ENCODE assay signal across 8 cellular contexts in the genomic region with DNA sequence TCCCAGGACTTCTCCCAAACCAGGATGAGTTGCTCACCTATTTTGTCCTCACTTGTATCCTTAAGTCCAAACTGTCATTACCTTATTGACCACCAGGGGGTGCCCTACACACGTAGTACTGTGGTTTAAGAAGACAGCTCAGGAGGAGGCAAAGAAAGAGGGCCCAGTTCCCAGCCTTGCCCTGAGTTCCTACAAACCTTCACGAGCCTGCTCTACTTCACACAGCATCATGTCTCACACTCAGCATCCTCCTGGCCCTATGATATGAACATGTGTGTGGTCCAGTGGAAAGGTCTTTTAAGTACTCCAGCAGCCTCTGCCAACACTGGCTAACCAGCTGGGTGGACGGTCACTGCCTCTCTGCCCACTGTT. TPM values are rescaled to one million over a fixed set of nuclear protein-coding genes. Genes with fewer than 3 reads are reported as not detected.
DNase-seq lines count a peak whose midpoint lies in the region; ATAC-seq and TF ChIP-seq lines count a peak whose summit lies in the region.

No MANE protein-coding gene starts in this region.

- TF ChIP-seq CTCF in HEK293 (tag by site-specific recombination; IDR thresholded peaks at IDR 0.05): peak; percentile 79
- peak; percentile 81 for TF ChIP-seq CTCF in cardiac fibroblast (IDR thresholded peaks at IDR 0.05; ENCODE audit: low read depth, low read length)

- no peak overlapping the region for H3K27ac ChIP-seq in HEK293 (ENCODE audit: extremely low read depth, low read depth, low read length)

- no peaks in the 10 kb centered on the region; a peak in 1 of 3 replicates for H3K36me3 ChIP-seq in HEK293 (ENCODE audit: control insufficient read depth in 2 of 2, insufficient read depth in 1 of 2, low read length in 2 of 2)

- DNase-seq in AML-193 (lab: John Stamatoyannopoulos, UW) (peak; percentile 79 to 87), NCI-H460 (ENCODE audit: extremely low read depth, low read depth) (peak; percentile 85), cardiac fibroblast (ENCODE audit: low read depth in 2 of 2) (peak; percentile 98 to 99), kidney glomerular epithelial cell (lab: John Stamatoyannopoulos, UW) (peak; percentile 86)
- DNase-seq in activated CD4-positive, CD25-positive, alpha-beta regulatory T cell treated with anti-CD3 and anti-CD28 coated beads, Interleukin-2, amount 50 U/mL, for 16 hours (ENCODE audit: low read depth, low spot score): peak; percentile 84
- DNase-seq in stimulated activated CD4-positive, alpha-beta T cell treated with anti-CD3 and anti-CD28 coated beads, Interleukin-1b, Interleukin-23, amount 100 ng/mL, for 48 hours: peak; percentile 88

- no peak for ATAC-seq in GM21529 (IDR thresholded peaks at IDR 0.05; ENCODE audit: unreplicated experiment)

- CTCF ChIA-PET in HEK293 (lab: Yijun Ruan, JAX): interaction anchor here (0.6 to 6.0 kb wide), 50 partner anchors 8 to 824 kb away, joined by 3 to 62 read pairs (median 5); a partner anchor contains a TSS

- H3K9me3 ChIP-seq in HEK293 (ENCODE audit: control insufficient read depth, insufficient read depth, low read depth, low read length): no peaks in the 10 kb centered on the region

- POLR2A ChIA-PET in HEK293 (lab: Yijun Ruan, JAX): interaction anchor here (0.6 to 4.2 kb wide), 13 partner anchors 8 to 701 kb away, joined by 3 to 22 read pairs (median 4); a partner anchor contains a TSS

- no peak overlapping the region for H3K4me3 ChIP-seq in HEK293 (ENCODE audit: low read depth, low read length)
- no peak overlapping the region for H3K4me3 ChIP-seq in cardiac fibroblast (replicated peaks in 1 of 2; ENCODE audit: low read depth in 2 of 2, low read length in 2 of 2)

- peaks cover 12% of the 10 kb centered on the region for H3K4me1 ChIP-seq in HEK293 (ENCODE audit: control insufficient read depth, insufficient read depth, low read length)

TF ChIP-seq in HEK293, 187 proteins besides CTCF, POLR2A, EP300 and RAD21 (continues in another document):
- TF ChIP-seq, protein P1, sequence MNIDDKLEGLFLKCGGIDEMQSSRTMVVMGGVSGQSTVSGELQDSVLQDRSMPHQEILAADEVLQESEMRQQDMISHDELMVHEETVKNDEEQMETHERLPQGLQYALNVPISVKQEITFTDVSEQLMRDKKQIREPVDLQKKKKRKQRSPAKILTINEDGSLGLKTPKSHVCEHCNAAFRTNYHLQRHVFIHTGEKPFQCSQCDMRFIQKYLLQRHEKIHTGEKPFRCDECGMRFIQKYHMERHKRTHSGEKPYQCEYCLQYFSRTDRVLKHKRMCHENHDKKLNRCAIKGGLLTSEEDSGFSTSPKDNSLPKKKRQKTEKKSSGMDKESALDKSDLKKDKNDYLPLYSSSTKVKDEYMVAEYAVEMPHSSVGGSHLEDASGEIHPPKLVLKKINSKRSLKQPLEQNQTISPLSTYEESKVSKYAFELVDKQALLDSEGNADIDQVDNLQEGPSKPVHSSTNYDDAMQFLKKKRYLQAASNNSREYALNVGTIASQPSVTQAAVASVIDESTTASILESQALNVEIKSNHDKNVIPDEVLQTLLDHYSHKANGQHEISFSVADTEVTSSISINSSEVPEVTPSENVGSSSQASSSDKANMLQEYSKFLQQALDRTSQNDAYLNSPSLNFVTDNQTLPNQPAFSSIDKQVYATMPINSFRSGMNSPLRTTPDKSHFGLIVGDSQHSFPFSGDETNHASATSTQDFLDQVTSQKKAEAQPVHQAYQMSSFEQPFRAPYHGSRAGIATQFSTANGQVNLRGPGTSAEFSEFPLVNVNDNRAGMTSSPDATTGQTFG (tag by site-specific recombination; IDR thresholded peaks at IDR 0.05; ENCODE audit: borderline replicate concordance): no peak
- TF ChIP-seq ZNF670 (tag by site-specific recombination; IDR thresholded peaks at IDR 0.05; ENCODE audit: low read depth) (no peak), ZNF37A (tag by site-specific recombination; IDR thresholded peaks at IDR 0.05) (no peak), ZNF121 (tag by site-specific recombination; IDR thresholded peaks at IDR 0.05) (no peak), ZNF211 (tag by site-specific recombination; IDR thresholded peaks at IDR 0.05; ENCODE audit: low read depth) (no peak), ZNF654 (tag by site-specific recombination; IDR thresholded peaks at IDR 0.05; ENCODE audit: low read depth) (peak; percentile 54), ZNF658 (tag by site-specific recombination; IDR thresholded peaks at IDR 0.05) (no peak), ZBTB1 (tag by site-specific recombination; IDR thresholded peaks at IDR 0.05) (no peak), SALL2 (tag by site-specific recombination; IDR thresholded peaks at IDR 0.05; ENCODE audit: borderline replicate concordance) (no peak), ZNF701 (tag by site-specific recombination; IDR thresholded peaks at IDR 0.05) (no peak), ZSCAN30 (tag by site-specific recombination; IDR thresholded peaks at IDR 0.05) (peak; percentile 44; the same call in 1 of the 2 replicates), ZNF776 (tag by site-specific recombination; IDR thresholded peaks at IDR 0.05; ENCODE audit: borderline replicate concordance) (no peak), KLF8 (tag by site-specific recombination; IDR thresholded peaks at IDR 0.05) (no peak), ZNF10 (tag by site-specific recombination; IDR thresholded peaks at IDR 0.05) (no peak), ZSCAN23 (tag by site-specific recombination; IDR thresholded peaks at IDR 0.05) (no peak), ZNF174 (tag by site-specific recombination; IDR thresholded peaks at IDR 0.05) (no peak), ZNF416 (tag by site-specific recombination; IDR thresholded peaks at IDR 0.05) (no peak), KLF7 (tag by site-specific recombination; IDR thresholded peaks at IDR 0.05; ENCODE audit: borderline replicate concordance) (no peak), IKZF3 (tag by site-specific recombination; IDR thresholded peaks at IDR 0.05) (0 out of 2 replicates have a peak, but pooled peaks have one; percentile 46), ZNF768 (tag by site-specific recombination; IDR thresholded peaks at IDR 0.05) (no peak), ZBTB17 (tag by site-specific recombination; IDR thresholded peaks at IDR 0.05) (no peak; the same call in 1 of the 2 replicates), EGR2 (tag by site-specific recombination; IDR thresholded peaks at IDR 0.05; ENCODE audit: low read depth) (no peak), ZNF184 (tag by site-specific recombination; IDR thresholded peaks at IDR 0.05) (no peak)
- TF ChIP-seq, protein P2, sequence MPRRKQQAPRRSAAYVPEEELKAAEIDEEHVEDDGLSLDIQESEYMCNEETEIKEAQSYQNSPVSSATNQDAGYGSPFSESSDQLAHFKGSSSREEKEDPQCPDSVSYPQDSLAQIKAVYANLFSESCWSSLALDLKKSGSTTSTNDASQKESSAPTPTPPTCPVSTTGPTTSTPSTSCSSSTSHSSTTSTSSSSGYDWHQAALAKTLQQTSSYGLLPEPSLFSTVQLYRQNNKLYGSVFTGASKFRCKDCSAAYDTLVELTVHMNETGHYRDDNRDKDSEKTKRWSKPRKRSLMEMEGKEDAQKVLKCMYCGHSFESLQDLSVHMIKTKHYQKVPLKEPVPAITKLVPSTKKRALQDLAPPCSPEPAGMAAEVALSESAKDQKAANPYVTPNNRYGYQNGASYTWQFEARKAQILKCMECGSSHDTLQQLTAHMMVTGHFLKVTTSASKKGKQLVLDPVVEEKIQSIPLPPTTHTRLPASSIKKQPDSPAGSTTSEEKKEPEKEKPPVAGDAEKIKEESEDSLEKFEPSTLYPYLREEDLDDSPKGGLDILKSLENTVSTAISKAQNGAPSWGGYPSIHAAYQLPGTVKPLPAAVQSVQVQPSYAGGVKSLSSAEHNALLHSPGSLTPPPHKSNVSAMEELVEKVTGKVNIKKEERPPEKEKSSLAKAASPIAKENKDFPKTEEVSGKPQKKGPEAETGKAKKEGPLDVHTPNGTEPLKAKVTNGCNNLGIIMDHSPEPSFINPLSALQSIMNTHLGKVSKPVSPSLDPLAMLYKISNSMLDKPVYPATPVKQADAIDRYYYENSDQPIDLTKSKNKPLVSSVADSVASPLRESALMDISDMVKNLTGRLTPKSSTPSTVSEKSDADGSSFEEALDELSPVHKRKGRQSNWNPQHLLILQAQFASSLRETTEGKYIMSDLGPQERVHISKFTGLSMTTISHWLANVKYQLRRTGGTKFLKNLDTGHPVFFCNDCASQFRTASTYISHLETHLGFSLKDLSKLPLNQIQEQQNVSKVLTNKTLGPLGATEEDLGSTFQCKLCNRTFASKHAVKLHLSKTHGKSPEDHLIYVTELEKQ (tag by site-specific recombination; IDR thresholded peaks at IDR 0.05; ENCODE audit: borderline replicate concordance): no peak

RNA-seq across cellular contexts. Expression of a gene that starts 8.1 kb away (rescaled TPM):
- total RNA-seq in NCI-H460 (2014; rRNA removed; shearing (Covaris generic)): 2.1 and 2.2 TPM in 2 replicates
- polyA plus RNA-seq in NCI-H460 (2014; cell fraction: nucleus; rRNA removed): 10.8 and 12.1 TPM in 2 replicates

RNA-seq across cellular contexts. Expression of a gene that starts 8.4 kb away (rescaled TPM):
- 8.9 and 13.6 TPM in 2 replicates for total RNA-seq in NCI-H460 (2014; rRNA removed; shearing (Covaris generic))
- polyA plus RNA-seq in NCI-H460 (2014; cell fraction: nucleus; rRNA removed): 13.6 and 31.0 TPM in 2 replicates

RNA-seq across cellular contexts. Expression of a gene that starts 11.0 kb away (rescaled TPM):
- total RNA-seq in NCI-H460 (2014; rRNA removed; shearing (Covaris generic)): 12.3 and 13.6 TPM in 2 replicates
- polyA plus RNA-seq in NCI-H460 (2014; cell fraction: nucleus; rRNA removed): 7.1 and 11.1 TPM in 2 replicates

RNA-seq across cellular contexts. Expression of a gene that starts 15.6 kb away (rescaled TPM):
- 1.9 and 2.3 TPM in 2 replicates for total RNA-seq in NCI-H460 (2014; rRNA removed; shearing (Covaris generic))
- polyA plus RNA-seq in NCI-H460 (2014; cell fraction: nucleus; rRNA removed): 1.9 and 5.8 TPM in 2 replicates

RNA-seq across cellular contexts. Expression of a gene that starts 22.4 kb away (rescaled TPM):
- 68.3 and 72.4 TPM in 2 replicates for total RNA-seq in NCI-H460 (2014; rRNA removed; shearing (Covaris generic))
- polyA plus RNA-seq in NCI-H460 (2014; cell fraction: nucleus; rRNA removed): 169 and 178 TPM in 2 replicates
